Comparison of ENCODE assay signal across 33 cellular contexts in the genomic region with DNA sequence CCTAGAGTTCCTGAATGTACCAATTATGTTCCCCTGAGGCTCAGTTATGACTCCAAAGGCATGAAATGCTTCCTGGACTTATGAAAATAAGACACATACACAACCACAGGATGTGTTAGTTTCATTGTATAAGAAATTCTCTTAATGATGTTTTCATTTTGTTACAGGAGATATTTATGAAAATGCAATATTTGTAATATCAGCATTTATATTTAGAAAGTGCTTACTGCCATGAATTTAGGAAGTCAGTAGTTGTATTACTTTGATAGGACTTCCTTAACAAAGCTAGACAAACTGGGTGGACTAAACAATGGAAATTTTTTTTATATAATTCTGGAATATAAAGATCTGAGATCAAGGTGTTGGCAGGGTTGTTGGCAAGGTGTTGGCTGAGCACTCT.
"Had no signal": no experiment of that assay in that cellular context is flagged by ENCODE, and none has a peak within 500 bp of the region (broad histone marks: within the 10 kb centered on the region; RNA-seq: fewer than 3 reads in every experiment).

No MANE protein-coding gene starts in this region.

- H3K36me3 ChIP-seq: adrenal gland, ascending aorta, brain microvascular endothelial cell, breast epithelium, cardiac muscle cell had no signal

- H3K9me3 ChIP-seq: adrenal gland, ascending aorta, body of pancreas, breast epithelium had no signal

- H3K27ac ChIP-seq: adrenal gland, ascending aorta, body of pancreas, brain microvascular endothelial cell, breast epithelium, cardiac muscle cell had no signal

- H3K4me1 ChIP-seq: adrenal gland, ascending aorta, body of pancreas, breast epithelium had no signal

- DNase-seq: activated effector memory CD4-positive, alpha-beta T cell treated with anti-CD3 and anti-CD28 coated beads, Interleukin-2, amount 50 U/mL, for 16 hours; activated effector memory CD4-positive, alpha-beta T cell treated with Interleukin-2 at 50 U/mL for 16 hours; activated gamma-delta T cell; activated gamma-delta T cell treated with Interleukin-2 at 50 U/mL for 16 hours; activated naive CD4-positive, alpha-beta T cell; activated naive CD4-positive, alpha-beta T cell treated with anti-CD3 and anti-CD28 coated beads for 36 hours; activated naive CD4-positive, alpha-beta T cell treated with anti-CD3 and anti-CD28 coated beads, Interleukin-2, amount 10 ng/mL, durations not matched to agents 7 days and 5 days; activated naive CD4-positive, alpha-beta T cell treated with anti-CD3 and anti-CD28 coated beads, Interleukin-2, amount 50 U/mL, for 16 hours; activated naive CD4-positive, alpha-beta T cell treated with Interleukin-2 at 50 U/mL for 16 hours; activated naive CD8-positive, alpha-beta T cell treated with anti-CD3 and anti-CD28 coated beads for 36 hours; activated naive CD8-positive, alpha-beta T cell treated with anti-CD3 and anti-CD28 coated beads, Interleukin-2, amount 10 ng/mL, durations not matched to agents 7 days and 5 days; activated naive CD8-positive, alpha-beta T cell treated with anti-CD3 and anti-CD28 coated beads, Interleukin-2, amount 50 U/mL, for 24 hours; activated T-cell treated with anti-CD3 and anti-CD28 coated beads, Interleukin-2, amount 50 U/mL, for 4 hours; activated T-cell treated with anti-CD3 and anti-CD28 coated beads, Interleukin-2, amount 50 U/mL, for 48 hours; activated T-cell treated with anti-CD3 and anti-CD28 coated beads, Interleukin-2, amount 50 U/mL, for 72 hours; adrenal gland; amniotic stem cell; amygdala; anterior cingulate cortex; aorta; body of pancreas; brain microvascular endothelial cell; caudate nucleus; central memory CD4-positive, alpha-beta T cell; cerebellar nuclear complex had no signal

- FAIRE-seq: astrocyte, bronchial epithelial cell, colon had no signal

- ATAC-seq: activated naive CD4-positive, alpha-beta T cell treated with anti-CD3 and anti-CD28 coated beads, Interleukin-2, amount 50 U/mL, for 72 hours; activated naive CD8-positive, alpha-beta T cell treated with anti-CD3 and anti-CD28 coated beads, Interleukin-2, amount 50 U/mL, for 24 hours; activated T-cell treated with anti-CD3 and anti-CD28 coated beads, Interleukin-2, amount 50 U/mL, for 4 hours; activated T-cell treated with anti-CD3 and anti-CD28 coated beads, Interleukin-2, amount 50 U/mL, for 72 hours; activated T-helper 17 cell treated with anti-CD3 and anti-CD28 coated beads, Interleukin-2, amount 50 U/mL, for 72 hours; body of pancreas had no signal

- H3K4me3 ChIP-seq: adrenal gland, ascending aorta, body of pancreas, breast epithelium, cardiac muscle cell had no signal

- H3K27me3 ChIP-seq: adrenal gland, ascending aorta, body of pancreas, brain microvascular endothelial cell, breast epithelium, cardiac muscle cell had no signal
